Comparison of ENCODE assay signal across 8 cellular contexts in genomic region chr17:6443692-6444572, GRCh38. TPM values are rescaled to one million over a fixed set of nuclear protein-coding genes. Genes with fewer than 3 reads are reported as not detected.
DNase-seq lines count a peak whose midpoint lies in the region; ATAC-seq, FAIRE-seq and TF ChIP-seq lines count a peak whose summit lies in the region.

PIMREG (plus strand) TSS chr17:6444455; CDS start chr17:6445111, 656 bp downstream.

- peaks cover 0 to 2% (median 0%) of the 10 kb centered on the region in 5 donors for H3K36me3 Mint-ChIP-seq in naive thymus-derived CD4-positive, alpha-beta T cell
- peaks cover 15% of the 10 kb centered on the region for H3K36me3 Mint-ChIP-seq in stimulated activated effector memory CD8-positive, alpha-beta T cell treated with anti-CD3 and anti-CD28 coated beads, Interleukin-12 subunit alpha, Interleukin-12 subunit beta, amount 100 ng/mL, for 72 hours

- H3K9me3 Mint-ChIP-seq in naive thymus-derived CD4-positive, alpha-beta T cell = no peaks in the 10 kb centered on the region
- no peaks in the 10 kb centered on the region for H3K9me3 Mint-ChIP-seq in stimulated activated effector memory CD8-positive, alpha-beta T cell treated with anti-CD3 and anti-CD28 coated beads, Interleukin-12 subunit alpha, Interleukin-12 subunit beta, amount 100 ng/mL, for 72 hours

- H3K27ac ChIP-seq in IMR-90 (ENCODE audit: insufficient read depth, low read length) (peak within 1 kb of the TSS; percentile 76), Panc1 (ENCODE audit: low read length) (peak within 1 kb of the TSS; percentile 98)
- H3K27ac ChIP-seq in naive thymus-derived CD4-positive, alpha-beta T cell (ENCODE audit: low read depth, low read length) = peak within 1 kb of the TSS; percentile 56

- no peaks in the 10 kb centered on the region for H3K36me3 ChIP-seq in IMR-90 (ENCODE audit: control insufficient read depth, insufficient read depth, low read length)
- H3K36me3 ChIP-seq in Panc1 (ENCODE audit: control insufficient read depth, insufficient read depth, low read length) = no peaks in the 10 kb centered on the region
- no peaks in the 10 kb centered on the region for H3K36me3 ChIP-seq in naive thymus-derived CD4-positive, alpha-beta T cell (ENCODE audit: control insufficient read depth in 2 of 3, insufficient read depth in 3 of 3, low read length in 3 of 3)

- peak within 1 kb of the TSS; percentile 99 for H2AK9ac ChIP-seq in IMR-90 (replicated peaks; ENCODE audit: low read depth, low read length, poor library complexity)

- H3K27me3 ChIP-seq in IMR-90 (ENCODE audit: control insufficient read depth, insufficient read depth, low read length) (no peaks in the 10 kb centered on the region), Panc1 (ENCODE audit: control insufficient read depth, insufficient read depth, low read length) (no peaks in the 10 kb centered on the region)
- no peaks in the 10 kb centered on the region for H3K27me3 ChIP-seq in naive thymus-derived CD4-positive, alpha-beta T cell (ENCODE audit: control insufficient read depth in 2 of 2, insufficient read depth in 2 of 2, low read length in 2 of 2)

- H3K9ac ChIP-seq in IMR-90 (ENCODE audit: low read depth, low read length) = peak within 1 kb of the TSS; percentile 76

- H3K4me2 ChIP-seq in IMR-90 (ENCODE audit: low read depth, low read length) = peak within 1 kb of the TSS; percentile 93

- H3K18ac ChIP-seq in IMR-90 (ENCODE audit: low read depth, low read length) = peak within 1 kb of the TSS; percentile 4; the same call in 1 of the 2 replicates

- H2BK120ac ChIP-seq in IMR-90 (ENCODE audit: low read depth, low read length) = peak within 1 kb of the TSS; percentile 65; the same call in 1 of the 2 replicates

- H2AK5ac ChIP-seq in IMR-90 (ENCODE audit: low read depth, low read length) = 0 out of 2 replicates have a peak within 1 kb of the TSS, but pooled peaks have one; percentile 23

- FAIRE-seq in D721Med (lab: Jason Lieb, UNC) = no peak

- H4K5ac ChIP-seq in IMR-90 (ENCODE audit: low read depth, low read length) = peak within 1 kb of the TSS; percentile 47

- H3K14ac ChIP-seq in IMR-90 (replicated peaks; ENCODE audit: low read depth, low read length) = peak within 1 kb of the TSS; percentile 93

- peaks cover 2% of the 10 kb centered on the region; the same call in 1 of the 2 replicates for H4K20me1 ChIP-seq in IMR-90 (ENCODE audit: insufficient read depth, low read length)

- DNase-seq in D721Med (ENCODE audit: insufficient read length, low spot score) (peak; percentile 96), IMR-90 (peak; percentile 88), Panc1 (ENCODE audit: low read depth, low spot score) (peak; percentile 71), activated T-helper 1 cell treated with Interleukin-2 at 50 U/mL for 16 hours (ENCODE audit: low read depth) (peak; percentile 86), fibroblast of gingiva (ENCODE audit: low read depth) (peak; percentile 90)
- DNase-seq in naive thymus-derived CD4-positive, alpha-beta T cell = peak; percentile 74 to 93 (median 84)
- DNase-seq in stimulated activated effector memory CD8-positive, alpha-beta T cell treated with anti-CD3 and anti-CD28 coated beads, Interleukin-12 subunit alpha, Interleukin-12 subunit beta, amount 100 ng/mL, for 72 hours (ENCODE audit: low spot score in 2 of 2) = peak; percentile 79 to 92

- peak within 1 kb of the TSS; percentile 82 to 99 for H4K8ac ChIP-seq in IMR-90 (ENCODE audit: low read depth in 2 of 2, low read length in 2 of 2)

- peak within 1 kb of the TSS; percentile 90; the same call in 1 of the 2 replicates for H3K56ac ChIP-seq in IMR-90 (ENCODE audit: extremely low read depth, insufficient read depth, low read length)

- peaks cover 0 to 39% (median 0%) of the 10 kb centered on the region in 5 donors for H3K27me3 Mint-ChIP-seq in naive thymus-derived CD4-positive, alpha-beta T cell

- H2BK5ac ChIP-seq in IMR-90 (ENCODE audit: low read depth, low read length, poor library complexity, severe bottlenecking) = peak within 1 kb of the TSS; percentile 36

- H3K4me1 ChIP-seq in IMR-90 (ENCODE audit: control insufficient read depth, insufficient read depth, low read length) (peaks cover 3% of the 10 kb centered on the region; the same call in 1 of the 2 replicates), Panc1 (ENCODE audit: control insufficient read depth, insufficient read depth, low read length) (peaks cover 7% of the 10 kb centered on the region)
- H3K4me1 ChIP-seq in naive thymus-derived CD4-positive, alpha-beta T cell (ENCODE audit: control insufficient read depth in 2 of 2, insufficient read depth in 2 of 2, low read length in 2 of 2) = peaks cover 5 to 6% of the 10 kb centered on the region in 2 donors

- POLR2A ChIA-PET in IMR-90 (lab: Charles Lee; ENCODE audit: unreplicated experiment) = interaction anchor here (0.6 kb wide), 1 partner anchor 144 kb away, joined by 3 read pairs; no protein-coding TSS in a partner anchor
- POLR2A ChIA-PET in Panc1 (lab: Charles Lee) = interaction anchor here (0.6 kb wide), 3 partner anchors 16 to 133 kb away, joined by 9 to 12 read pairs (median 10); no protein-coding TSS in a partner anchor
- POLR2A ChIA-PET in naive thymus-derived CD4-positive, alpha-beta T cell (lab: Charles Lee) = interaction anchor here (1.6 to 2.3 kb wide), 2 partner anchors 10 to 11 kb away, joined by 3 to 9 read pairs; no protein-coding TSS in a partner anchor

- intact Hi-C loops in IMR-90 (cut with micrococcal nuclease) (loop anchor here (5.0 kb wide), 1 partner anchor 198 kb away; the partner anchor contains the start of genes KIAA0753 and TXNDC17), Panc1 (cut with micrococcal nuclease; ENCODE audit: unreplicated experiment) (no loop called here)
- intact Hi-C loops in naive thymus-derived CD4-positive, alpha-beta T cell (cut with micrococcal nuclease) = loop anchor here (1.0 to 10.0 kb wide), 6 partner anchors 11 to 1027 kb away; partner anchors contain the start of genes KIAA0753 (in 2 of the 2), TXNDC17 (in 2 of the 2), DERL2 (in 1 of the 2) and MIS12 (in 1 of the 2)

- 0 out of 2 replicates have a peak, but pooled peaks have one; percentile 40 for TF ChIP-seq POLR2A in IMR-90 (IDR thresholded peaks at IDR 0.05; ENCODE audit: low read depth, low read length)

- ATAC-seq in GM21526 (IDR thresholded peaks at IDR 0.05; ENCODE audit: low FRiP score, unreplicated experiment) (peak; percentile 77), IMR-90 (ENCODE audit: low read depth) (peak; percentile 97), Panc1 (peak; percentile 97)
- ATAC-seq in naive thymus-derived CD4-positive, alpha-beta T cell = peak; percentile 98
- peak; percentile 97 for ATAC-seq in stimulated activated effector memory CD8-positive, alpha-beta T cell treated with anti-CD3 and anti-CD28 coated beads, Interleukin-12 subunit alpha, Interleukin-12 subunit beta, amount 100 ng/mL, for 72 hours

- in situ Hi-C loops in IMR-90 (cut with MboI; ENCODE audit: low sequenced_read_pairs) (loop anchor here (25.0 kb wide), 1 partner anchor 1207 kb away; the partner anchor contains the start of gene SCIMP), Panc1 (cut with HindIII; ENCODE audit: low pct_unique_long_range_greater_than_20kb, low sequenced_read_pairs) (no loop called here)

- peak within 1 kb of the TSS; percentile 75 for H4K91ac ChIP-seq in IMR-90 (ENCODE audit: insufficient read depth, low read depth, low read length)

- H3K79me1 ChIP-seq in IMR-90 (ENCODE audit: low read depth in 1 of 2, low read length in 2 of 2) = peaks cover 12 to 23% of the 10 kb centered on the region in 2 experiments; a peak in 3 of 4 replicates

- TF ChIP-seq CTCF in D721Med (IDR thresholded peaks at IDR 0.05; ENCODE audit: insufficient read depth, missing control alignments) (no peak), IMR-90 (conservative IDR thresholded peaks at IDR 0.05; ENCODE audit: low read depth, low read length) (no peak), Panc1 (IDR thresholded peaks at IDR 0.05) (no peak)

- peak within 1 kb of the TSS; percentile 15; the same call in 1 of the 3 replicates for H2BK15ac ChIP-seq in IMR-90 (ENCODE audit: low read depth, low read length)

- BruUV-seq in IMR-90 (replicated peaks; lab: Mats Ljungman, UMichigan) (no TSS peak), Panc1 (replicated peaks; lab: Mats Ljungman, UMichigan) (no TSS peak)

- peaks cover 4% of the 10 kb centered on the region; the same call in 1 of the 2 replicates for H3K9me1 ChIP-seq in IMR-90 (ENCODE audit: insufficient read depth, low read length)

- peak within 1 kb of the TSS in 8 of 9 donors; percentile 63 to 93 (median 84) for H3K27ac Mint-ChIP-seq in naive thymus-derived CD4-positive, alpha-beta T cell
- peak within 1 kb of the TSS; percentile 84 for H3K27ac Mint-ChIP-seq in stimulated activated effector memory CD8-positive, alpha-beta T cell treated with anti-CD3 and anti-CD28 coated beads, Interleukin-12 subunit alpha, Interleukin-12 subunit beta, amount 100 ng/mL, for 72 hours

- WGBS in IMR-90 (ENCODE audit: extremely low coverage in 2 of 2, insufficient read length in 1 of 2), 2 experiments = 0% methylated on average over 5 of the region's 62 CpGs; no CpG with 5 or more reads in 1 of the 2 experiments

- dilution Hi-C loops in IMR-90 (cut with HindIII; ENCODE audit: low sequenced_read_pairs, unreplicated experiment) = no loop called here

- peak within 1 kb of the TSS; percentile 57 for H3K4me3 ChIP-seq in IMR-90 (ENCODE audit: insufficient read depth, low read depth, low read length)
- H3K4me3 ChIP-seq in Panc1 (ENCODE audit: low read depth in 2 of 2, low read length in 2 of 2) = peak within 1 kb of the TSS; percentile 60 to 78
- peak within 1 kb of the TSS; percentile 77 for H3K4me3 ChIP-seq in naive thymus-derived CD4-positive, alpha-beta T cell (ENCODE audit: low read length)

- TF ChIP-seq RAD21 in IMR-90 (IDR thresholded peaks at IDR 0.05; ENCODE audit: low read length) = no peak

- H2AFZ ChIP-seq in IMR-90 (replicated peaks; ENCODE audit: low read length, poor library complexity) = peak within 1 kb of the TSS; percentile 99

- H3K4me3 Mint-ChIP-seq in naive thymus-derived CD4-positive, alpha-beta T cell = peak within 1 kb of the TSS; percentile 85 to 98 (median 92)
- peak within 1 kb of the TSS; percentile 82 for H3K4me3 Mint-ChIP-seq in stimulated activated effector memory CD8-positive, alpha-beta T cell treated with anti-CD3 and anti-CD28 coated beads, Interleukin-12 subunit alpha, Interleukin-12 subunit beta, amount 100 ng/mL, for 72 hours

- H3K9me3 ChIP-seq in IMR-90 (ENCODE audit: control insufficient read depth, insufficient read depth, low read length) (no peaks in the 10 kb centered on the region), Panc1 (ENCODE audit: control insufficient read depth, insufficient read depth, low read depth, low read length) (no peaks in the 10 kb centered on the region)
- no peaks in the 10 kb centered on the region for H3K9me3 ChIP-seq in naive thymus-derived CD4-positive, alpha-beta T cell (ENCODE audit: control insufficient read depth in 2 of 3, low read length in 3 of 3)

- H3K4ac ChIP-seq in IMR-90 (ENCODE audit: low read depth, low read length) = peak within 1 kb of the TSS; percentile 76

- H2BK20ac ChIP-seq in IMR-90 (ENCODE audit: low read depth, low read length) = no peak within 1 kb of the TSS

- peaks cover 10 to 15% (median 13%) of the 10 kb centered on the region in 7 donors for H3K4me1 Mint-ChIP-seq in naive thymus-derived CD4-positive, alpha-beta T cell
- H3K4me1 Mint-ChIP-seq in stimulated activated effector memory CD8-positive, alpha-beta T cell treated with anti-CD3 and anti-CD28 coated beads, Interleukin-12 subunit alpha, Interleukin-12 subunit beta, amount 100 ng/mL, for 72 hours = peaks cover 17% of the 10 kb centered on the region

- H3K23ac ChIP-seq in IMR-90 (ENCODE audit: low read depth, low read length) = peak within 1 kb of the TSS; percentile 52

- CTCF ChIA-PET in IMR-90 (lab: Yijun Ruan, JAX) (no interaction called here), Panc1 (lab: Charles Lee) (interaction anchor here (0.6 kb wide), 1 partner anchor 1046 kb away, joined by 4 read pairs; no protein-coding TSS in a partner anchor)
- CTCF ChIA-PET in naive thymus-derived CD4-positive, alpha-beta T cell (lab: Charles Lee) = interaction anchor here (1.1 to 1.3 kb wide), 2 partner anchors 30 to 856 kb away, joined by 3 read pairs; no protein-coding TSS in a partner anchor

RNA-seq across cellular contexts. Expression of gene PIMREG, which starts in this region (rescaled TPM):
- total RNA-seq in IMR-90 (2012; rRNA removed) = 19.4 and 21.5 TPM in 2 replicates
- polyA plus RNA-seq in IMR-90 (2012; rRNA removed) = 25.9 and 36.8 TPM in 2 replicates
- polyA plus RNA-seq in IMR-90 (2012; cell fraction: cytosol; rRNA removed) = 15.5 and 16.4 TPM in 2 replicates
- 8.6 and 18.5 TPM in 2 replicates for polyA plus RNA-seq in IMR-90 (2012; cell fraction: nucleus; rRNA removed; ENCODE audit: low replicate concordance)
- 41.2 TPM for total RNA-seq in Panc1 (2021; ENCODE audit: unreplicated experiment)
- 25.9 TPM for polyA plus RNA-seq in Panc1 (2012; ENCODE audit: insufficient read length)
- total RNA-seq in naive thymus-derived CD4-positive, alpha-beta T cell = 10 to 100 TPM in 1 of 5 experiments, under 1 TPM in 1, not detected in 3; 0.49 to 18.6 TPM
- under 1 TPM; 0.12 to 0.47 TPM for polyA plus RNA-seq in naive thymus-derived CD4-positive, alpha-beta T cell

Comparison
In these comparisons a context has a peak if more than half of its experiments do, and no peak if none do; other contexts are left out.
1. Peak in every context shown above with its lines: DNase-seq, ATAC-seq, H3K4me3 ChIP-seq and H3K27ac ChIP-seq.
2. RNA of gene PIMREG (polyA plus RNA-seq): 8.6 to 36.8 TPM in IMR-90; 0.12 to 0.47 TPM in naive thymus-derived CD4-positive, alpha-beta T cell; every median in the first group is over 4 times any median in the second.